ENCODE assay signal across 2 cellular contexts in genomic region chr13:105403065-105403464, GRCh38.
TF ChIP-seq lines count a peak whose summit lies in the region.

No MANE protein-coding gene starts in this region.

TF ChIP-seq in SK-N-SH treated with all-trans-retinoic acid at 6 μM for 48 hours, 23 proteins besides CTCF, POLR2A, EP300 and RAD21 (continued from another document):
- TF ChIP-seq PATZ1 (CRISPR knock-in tag; IDR thresholded peaks at IDR 0.05; ENCODE audit: borderline replicate concordance), result no peak
- TF ChIP-seq TSHZ2 (CRISPR knock-in tag; IDR thresholded peaks at IDR 0.05), result no peak; the same call in 1 of the 2 replicates
- no peak for TF ChIP-seq PPARA (CRISPR knock-in tag; IDR thresholded peaks at IDR 0.05; ENCODE audit: borderline replicate concordance)
TF ChIP-seq in SK-N-SH treated with all-trans-retinoic acid at 6 μM for 48 hours: peak in this region for 1.

TF ChIP-seq in SK-N-SH, 30 proteins besides CTCF, POLR2A, EP300 and RAD21 (continued from another document):
- TF ChIP-seq ZBTB33 (IDR thresholded peaks at IDR 0.05; ENCODE audit: borderline replicate concordance, low read depth), result no peak
